ENCODE assay signal across 11 cellular contexts in the genomic region with DNA sequence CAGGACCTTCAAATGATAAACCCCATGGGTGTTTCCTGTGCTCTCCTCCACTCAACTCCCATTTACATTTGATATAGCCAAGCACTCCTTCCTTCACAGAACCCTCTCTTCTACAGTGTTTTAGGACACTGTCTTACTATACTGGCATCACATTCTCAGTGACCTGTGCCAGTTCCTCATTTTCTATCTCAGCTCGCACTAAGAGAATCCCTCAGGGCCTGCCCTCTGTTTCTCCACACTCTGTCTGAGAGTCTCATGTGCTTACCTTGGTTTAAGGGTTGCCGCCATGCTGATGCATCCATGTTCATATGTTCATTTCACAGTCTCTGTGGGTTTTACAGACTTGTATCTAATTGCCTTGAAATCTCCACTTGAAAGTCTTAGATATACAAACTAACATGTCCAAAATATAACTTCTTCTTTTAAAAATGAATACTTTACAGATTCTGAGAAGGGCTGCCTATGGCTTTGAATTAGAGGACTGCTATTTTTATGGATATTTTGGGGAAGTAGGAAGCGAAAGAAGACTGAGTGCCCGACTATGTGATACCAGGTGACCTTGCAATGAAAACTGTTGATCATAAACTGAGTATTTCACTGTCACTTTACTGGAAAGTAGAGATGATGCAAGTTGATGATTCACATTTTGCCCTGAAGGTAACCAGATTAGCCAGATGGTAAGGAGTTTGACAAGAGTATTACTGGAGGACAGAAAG.
DNase-seq lines count a peak whose midpoint lies in the region; ATAC-seq, FAIRE-seq and TF ChIP-seq lines count a peak whose summit lies in the region.
"Had no signal": no experiment of that assay in that cellular context is flagged by ENCODE, and none has a peak within 500 bp of the region (broad histone marks: within the 10 kb centered on the region; RNA-seq: fewer than 3 reads in every experiment).

No MANE protein-coding gene starts in this region.

- H3K27ac ChIP-seq in IMR-90 (ENCODE audit: insufficient read depth, low read length) (no peak overlapping the region), K562 (ENCODE audit: extremely low read depth, low read depth, low read length) (no peak overlapping the region)
- H3K27ac ChIP-seq: suprapubic skin had no signal

- no peak overlapping the region for H4K5ac ChIP-seq in IMR-90 (ENCODE audit: low read depth, low read length)

- CTCF ChIA-PET in IMR-90 (lab: Yijun Ruan, JAX) (no interaction called here), K562 (lab: Yijun Ruan, JAX; ENCODE audit: low intra/inter-chr PET ratio) (no interaction called here)

- BruUV-seq in IMR-90 (replicated peaks; lab: Mats Ljungman, UMichigan) (no TSS peak), K562 (replicated peaks; lab: Mats Ljungman, UMichigan) (no TSS peak)

- H3K4me1 ChIP-seq in IMR-90 (ENCODE audit: control insufficient read depth, insufficient read depth, low read length): peaks cover 5% of the 10 kb centered on the region; the same call in 1 of the 2 replicates
- H3K4me1 ChIP-seq in K562 (replicated peaks in 1 of 2; ENCODE audit: control insufficient read depth in 2 of 2, insufficient read depth in 2 of 2, low read length in 2 of 2): no peaks in the 10 kb centered on the region
- H3K4me1 ChIP-seq: suprapubic skin had no signal

- in situ Hi-C loops in IMR-90 (cut with MboI; ENCODE audit: low sequenced_read_pairs) (no loop called here), K562 (cut with MboI) (no loop called here)

- 100% methylated on average over 1 of the region's 4 CpGs; no CpG with 5 or more reads in 1 of the 2 experiments for WGBS in IMR-90 (ENCODE audit: extremely low coverage in 2 of 2, insufficient read length in 1 of 2), 2 experiments
- WGBS in K562 (ENCODE audit: insufficient coverage, low coverage, missing lambda C conversion rate): 88% methylated on average over 4 of the region's 4 CpGs

- H4K91ac ChIP-seq in IMR-90 (ENCODE audit: insufficient read depth, low read depth, low read length): no peak overlapping the region

- no peaks in the 10 kb centered on the region for H3K79me2 ChIP-seq in K562 (ENCODE audit: control insufficient read depth, insufficient read depth, low read length)

- H2AK5ac ChIP-seq in IMR-90 (ENCODE audit: low read depth, low read length): no peak overlapping the region

- no peak overlapping the region for H3K4me2 ChIP-seq in IMR-90 (ENCODE audit: low read depth, low read length)
- H3K4me2 ChIP-seq in K562 (ENCODE audit: insufficient read depth, low read length): no peak overlapping the region

- peak; percentile 64 for ATAC-seq in GM21529 (IDR thresholded peaks at IDR 0.05; ENCODE audit: unreplicated experiment)
- ATAC-seq in IMR-90 (ENCODE audit: low read depth): no peak
- no peak for ATAC-seq in K562
- ATAC-seq in HG03095 (IDR thresholded peaks at IDR 0.05; ENCODE audit: unreplicated experiment): no peak

- H2BK120ac ChIP-seq in IMR-90 (ENCODE audit: low read depth, low read length): peak overlapping the region; percentile 29; the same call in 1 of the 2 replicates

- no peak overlapping the region for H2AFZ ChIP-seq in IMR-90 (replicated peaks; ENCODE audit: low read length, poor library complexity)
- H2AFZ ChIP-seq in K562 (ENCODE audit: low read depth, low read length): no peak overlapping the region

- no peak overlapping the region for H2BK20ac ChIP-seq in IMR-90 (ENCODE audit: low read depth, low read length)

- dilution Hi-C loops in IMR-90 (cut with HindIII; ENCODE audit: low sequenced_read_pairs, unreplicated experiment): no loop called here

- H3K27me3 ChIP-seq in IMR-90 (ENCODE audit: control insufficient read depth, insufficient read depth, low read length) (no peaks in the 10 kb centered on the region), K562 (ENCODE audit: control insufficient read depth in 2 of 2, insufficient read depth in 2 of 2, low read length in 2 of 2) (no peaks in the 10 kb centered on the region)
- H3K27me3 ChIP-seq: suprapubic skin had no signal

- no peaks in the 10 kb centered on the region for H3K9me3 ChIP-seq in IMR-90 (ENCODE audit: control insufficient read depth, insufficient read depth, low read length)
- H3K9me3 ChIP-seq in K562 (replicated peaks; ENCODE audit: control insufficient read depth, insufficient read depth, low read depth, low read length): no peaks in the 10 kb centered on the region
- H3K9me3 ChIP-seq: suprapubic skin had no signal

- H3K14ac ChIP-seq in IMR-90 (replicated peaks; ENCODE audit: low read depth, low read length): peak overlapping the region; percentile 45; the same call in 1 of the 2 replicates

- no peak overlapping the region; a peak in 1 of 4 replicates for H4K8ac ChIP-seq in IMR-90 (ENCODE audit: low read depth in 2 of 2, low read length in 2 of 2)

- H3K9ac ChIP-seq in IMR-90 (ENCODE audit: low read depth, low read length) (no peak overlapping the region), K562 (ENCODE audit: insufficient read depth in 1 of 2, low read depth in 2 of 2, low read length in 2 of 2) (no peak overlapping the region)

- peak; percentile 82 for DNase-seq in ELR (ENCODE audit: low read depth)
- DNase-seq in IMR-90: peak; percentile 48
- no peak for DNase-seq in K562 (ENCODE audit: extremely low read depth in 1 of 4, low spot score in 3 of 4)
- DNase-seq in hepatic stellate cell (ENCODE audit: low spot score): no peak
- no peak for DNase-seq in midbrain (lab: John Stamatoyannopoulos, UW)
- no peak for DNase-seq in C1 segment of cervical spinal cord (lab: John Stamatoyannopoulos, UW)
- DNase-seq: activated CD4-positive, alpha-beta T cell treated with anti-CD3 and anti-CD28 coated beads for 48 hours; CD4-positive, alpha-beta memory T cell had no signal

- POLR2A ChIA-PET in IMR-90 (lab: Charles Lee; ENCODE audit: unreplicated experiment): no interaction called here
- POLR2A ChIA-PET in K562 (lab: Yijun Ruan, JAX): no interaction called here

- H3K9me1 ChIP-seq in IMR-90 (ENCODE audit: insufficient read depth, low read length) (peaks cover 3% of the 10 kb centered on the region; the same call in 1 of the 2 replicates), K562 (ENCODE audit: control insufficient read depth, insufficient read depth, low read length) (no peaks in the 10 kb centered on the region)

- peaks cover 4 to 17% of the 10 kb centered on the region in 2 experiments; a peak in 3 of 4 replicates for H3K79me1 ChIP-seq in IMR-90 (ENCODE audit: low read depth in 1 of 2, low read length in 2 of 2)

- no peak overlapping the region for H3K56ac ChIP-seq in IMR-90 (ENCODE audit: extremely low read depth, insufficient read depth, low read length)

- H2BK15ac ChIP-seq in IMR-90 (ENCODE audit: low read depth, low read length): no peak overlapping the region

- FAIRE-seq in K562 (lab: Jason Lieb, UNC): no peak

- no peak overlapping the region for H2BK5ac ChIP-seq in IMR-90 (ENCODE audit: low read depth, low read length, poor library complexity, severe bottlenecking)

- H4K20me1 ChIP-seq in IMR-90 (ENCODE audit: insufficient read depth, low read length): no peaks in the 10 kb centered on the region
- H4K20me1 ChIP-seq in K562 (replicated peaks; ENCODE audit: control insufficient read depth, insufficient read depth, low read length): no peaks in the 10 kb centered on the region

- H3K36me3 ChIP-seq in IMR-90 (ENCODE audit: control insufficient read depth, insufficient read depth, low read length) (peaks cover 8% of the 10 kb centered on the region), K562 (ENCODE audit: control insufficient read depth, insufficient read depth, low read length) (peaks cover 11% of the 10 kb centered on the region; the same call in 2 of the 3 replicates)
- H3K36me3 ChIP-seq: suprapubic skin had no signal

- H3K4ac ChIP-seq in IMR-90 (ENCODE audit: low read depth, low read length): peak overlapping the region; percentile 25; the same call in 1 of the 2 replicates

- TF ChIP-seq POLR2A in IMR-90 (IDR thresholded peaks at IDR 0.05; ENCODE audit: low read depth, low read length) (no peak), K562 (conservative IDR thresholded peaks at IDR 0.05) (no peak)

- H3K4me3 ChIP-seq in IMR-90 (ENCODE audit: insufficient read depth, low read depth, low read length) (no peak overlapping the region), K562 (no peak overlapping the region)
- H3K4me3 ChIP-seq: suprapubic skin had no signal

- intact Hi-C loops in IMR-90 (cut with micrococcal nuclease): no loop called here
- intact Hi-C loops in K562 (cut with micrococcal nuclease): no loop called here

- no peak overlapping the region for H3K18ac ChIP-seq in IMR-90 (ENCODE audit: low read depth, low read length)

- no peak overlapping the region for H3K23ac ChIP-seq in IMR-90 (ENCODE audit: low read depth, low read length)

- TF ChIP-seq RAD21 in IMR-90 (IDR thresholded peaks at IDR 0.05; ENCODE audit: low read length) (no peak), K562 (CRISPR knock-in tag; conservative IDR thresholded peaks at IDR 0.05 in 1 of 2, IDR thresholded peaks at IDR 0.05 in 1 of 2) (no peak)

- H2AK9ac ChIP-seq in IMR-90 (replicated peaks; ENCODE audit: low read depth, low read length, poor library complexity): no peak overlapping the region

- TF ChIP-seq EP300 in K562 (IDR thresholded peaks at IDR 0.05; ENCODE audit: low read length): no peak

- TF ChIP-seq CTCF in IMR-90 (conservative IDR thresholded peaks at IDR 0.05; ENCODE audit: low read depth, low read length) (no peak), K562 (IDR thresholded peaks at IDR 0.05 in 2 of 3, conservative IDR thresholded peaks at IDR 0.05 in 1 of 3; ENCODE audit: insufficient read depth in 2 of 3, low read depth in 1 of 3, low read length in 3 of 3) (no peak)

TF ChIP-seq in IMR-90, 13 proteins besides CTCF, POLR2A, EP300 and RAD21 (continues in another document):
- TF ChIP-seq, protein P1, sequence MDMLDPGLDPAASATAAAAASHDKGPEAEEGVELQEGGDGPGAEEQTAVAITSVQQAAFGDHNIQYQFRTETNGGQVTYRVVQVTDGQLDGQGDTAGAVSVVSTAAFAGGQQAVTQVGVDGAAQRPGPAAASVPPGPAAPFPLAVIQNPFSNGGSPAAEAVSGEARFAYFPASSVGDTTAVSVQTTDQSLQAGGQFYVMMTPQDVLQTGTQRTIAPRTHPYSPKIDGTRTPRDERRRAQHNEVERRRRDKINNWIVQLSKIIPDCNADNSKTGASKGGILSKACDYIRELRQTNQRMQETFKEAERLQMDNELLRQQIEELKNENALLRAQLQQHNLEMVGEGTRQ (IDR thresholded peaks at IDR 0.05; ENCODE audit: low read depth, low read length): no peak
- no peak; the same call in 1 of the 2 replicates for TF ChIP-seq CEBPB (IDR thresholded peaks at IDR 0.05; ENCODE audit: low read depth, low read length)

TF ChIP-seq in K562, 482 proteins besides CTCF, POLR2A, EP300 and RAD21 (continues in another document):
- TF ChIP-seq IRF2 (CRISPR knock-in tag; IDR thresholded peaks at IDR 0.05): no peak
- TF ChIP-seq, protein P2, sequence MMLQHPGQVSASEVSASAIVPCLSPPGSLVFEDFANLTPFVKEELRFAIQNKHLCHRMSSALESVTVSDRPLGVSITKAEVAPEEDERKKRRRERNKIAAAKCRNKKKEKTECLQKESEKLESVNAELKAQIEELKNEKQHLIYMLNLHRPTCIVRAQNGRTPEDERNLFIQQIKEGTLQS (IDR thresholded peaks at IDR 0.05): 0 out of 2 replicates have a peak, but pooled peaks have one; percentile 14
- TF ChIP-seq, protein P2 (CRISPR knock-in tag; conservative IDR thresholded peaks at IDR 0.05): no peak

Comparison
In these comparisons a context has a peak if more than half of its experiments do, and no peak if none do; other contexts are left out.
1. DNase-seq: peak in ELR (single experiment) and IMR-90 (single experiment); none in K562 (0 of 4), hepatic stellate cell (single experiment), midbrain (single experiment) and C1 segment of cervical spinal cord (0 of 14).